In genomic region chr11:5620606-5621521, GRCh38 we compare ENCODE assay signal across 10 cellular contexts. TPM values are rescaled to one million over a fixed set of nuclear protein-coding genes. Genes with fewer than 3 reads are reported as not detected.
DNase-seq lines count a peak whose midpoint lies in the region; ATAC-seq, FAIRE-seq and TF ChIP-seq lines count a peak whose summit lies in the region.
"Had no signal": no experiment of that assay in that cellular context is flagged by ENCODE, and none has a peak within 500 bp of the region (broad histone marks: within the 10 kb centered on the region; RNA-seq: fewer than 3 reads in every experiment).

No MANE protein-coding gene starts in this region.

- ATAC-seq in Panc1 (peak; percentile 78), pancreas (peak; percentile 57 to 73 (median 72)), GM18909 (IDR thresholded peaks at IDR 0.05; ENCODE audit: poor library complexity, unreplicated experiment) (no peak), GM18517 (IDR thresholded peaks at IDR 0.05; ENCODE audit: unreplicated experiment) (no peak)

- DNase-seq in Daoy (ENCODE audit: low read depth) (peak; percentile 49), Panc1 (ENCODE audit: low read depth, low spot score) (peak; percentile 76), fibroblast of the aortic adventitia (ENCODE audit: low read depth) (peak; percentile 92), pancreas (peak in 1 of 6 donors; percentile 31), GM20000 (ENCODE audit: low spot score) (no peak), Peyer's patch (no peak)
- DNase-seq: activated naive CD4-positive, alpha-beta T cell; stimulated activated CD4-positive, alpha-beta T cell treated with anti-CD3 and anti-CD28 coated beads, Interleukin-4, amount 100 ng/mL, for 24 hours had no signal

- H3K27me3 ChIP-seq in Panc1 (ENCODE audit: control insufficient read depth, insufficient read depth, low read length) (no peaks in the 10 kb centered on the region), pancreas (no peaks in the 10 kb centered on the region), Peyer's patch (no peaks in the 10 kb centered on the region)

- in situ Hi-C loops in Panc1 (cut with HindIII; ENCODE audit: low pct_unique_long_range_greater_than_20kb, low sequenced_read_pairs), result no loop called here

- H3K27ac ChIP-seq in Panc1 (ENCODE audit: low read length) (peak overlapping the region; percentile 67; the same call in 1 of the 2 replicates), pancreas (peak overlapping the region in 1 of 4 donors; percentile 8), Peyer's patch (peak overlapping the region in 2 of 4 donors; percentile 1 to 41)

- peak overlapping the region in 1 of 2 experiments; percentile 34; a peak in 2 of 4 replicates for H3K4me3 ChIP-seq in Panc1 (ENCODE audit: low read depth in 2 of 2, low read length in 2 of 2)
- peak overlapping the region; percentile 39 for H3K4me3 ChIP-seq in fibroblast of the aortic adventitia (ENCODE audit: low read depth, low read length)
- no peak overlapping the region for H3K4me3 ChIP-seq in pancreas
- H3K4me3 ChIP-seq in Peyer's patch, result no peak overlapping the region

- H3K9me3 ChIP-seq in Panc1 (ENCODE audit: control insufficient read depth, insufficient read depth, low read depth, low read length) (no peaks in the 10 kb centered on the region), pancreas (no peaks in the 10 kb centered on the region), Peyer's patch (no peaks in the 10 kb centered on the region)

- H3K4me1 ChIP-seq in Panc1 (ENCODE audit: control insufficient read depth, insufficient read depth, low read length) (peaks cover 16% of the 10 kb centered on the region), pancreas (peaks cover 0 to 29% (median 0%) of the 10 kb centered on the region in 3 donors), Peyer's patch (peaks cover 0 to 31% (median 4%) of the 10 kb centered on the region in 4 donors)

- POLR2A ChIA-PET in Panc1 (lab: Charles Lee), result no interaction called here

- H3K36me3 ChIP-seq in Panc1 (ENCODE audit: control insufficient read depth, insufficient read depth, low read length) (no peaks in the 10 kb centered on the region), pancreas (no peaks in the 10 kb centered on the region), Peyer's patch (no peaks in the 10 kb centered on the region)

- BruUV-seq in Panc1 (replicated peaks; lab: Mats Ljungman, UMichigan), result no TSS peak

- CTCF ChIA-PET in Panc1 (lab: Charles Lee), result no interaction called here

- TF ChIP-seq CTCF in Panc1 (IDR thresholded peaks at IDR 0.05) (no peak), fibroblast of the aortic adventitia (IDR thresholded peaks at IDR 0.05; ENCODE audit: insufficient read depth, low read length) (no peak), pancreas (IDR thresholded peaks at IDR 0.05) (no peak), GM20000 (IDR thresholded peaks at IDR 0.05; ENCODE audit: extremely low read depth, missing control alignments) (no peak), Peyer's patch (IDR thresholded peaks at IDR 0.05) (no peak)

- no peak for FAIRE-seq in pancreas (lab: Jason Lieb, UNC)

- 32 to 45% methylated on average over 3 of the region's 3 CpGs for WGBS in pancreas, 2 donors

- TF ChIP-seq POLR2A in Peyer's patch (IDR thresholded peaks at IDR 0.05), result no peak

- intact Hi-C loops in Panc1 (cut with micrococcal nuclease; ENCODE audit: unreplicated experiment) (no loop called here), pancreas (cut with DNase I) (no loop called here)

RNA-seq across cellular contexts. Expression of gene TRIM34, which starts 3.9 kb away (rescaled TPM):
- total RNA-seq in Daoy (2014; rRNA removed; shearing (Covaris generic)), result 0.63 and 2.7 TPM in 2 replicates
- total RNA-seq in Panc1 (2021; ENCODE audit: unreplicated experiment) (1.5 TPM), fibroblast of the aortic adventitia (ENCODE audit: low replicate concordance) (15.5 and 41.0 TPM in 2 replicates), pancreas (1 to 10 TPM in 4 of 6 donors, under 1 TPM in 2; 0.54 to 5.6 (median 1.6) TPM), Peyer's patch (10 to 100 TPM in 3 of 4 donors, 1 to 10 TPM in 1; 6.7 to 14.9 (median 11.0) TPM)
- polyA plus RNA-seq in Panc1 (2012; ENCODE audit: insufficient read length), result 2.7 TPM
- polyA plus RNA-seq in pancreas, result 1 to 10 TPM; 1.6 to 3.2 TPM

RNA-seq across cellular contexts. Expression of gene TRIM6, which starts 24.4 kb away (rescaled TPM):
- 2.6 and 3.6 TPM in 2 replicates for total RNA-seq in Daoy (2014; rRNA removed; shearing (Covaris generic))
- total RNA-seq in Panc1 (2021; ENCODE audit: unreplicated experiment) (53.8 TPM), fibroblast of the aortic adventitia (ENCODE audit: low replicate concordance) (4.7 and 5.3 TPM in 2 replicates), pancreas (1 to 10 TPM in 4 of 6 donors, under 1 TPM in 2; 0.76 to 1.7 (median 1.4) TPM), Peyer's patch (1 to 10 TPM in 3 of 4 donors, under 1 TPM in 1; 0.53 to 3.3 (median 1.3) TPM)
- polyA plus RNA-seq in Panc1 (2012; ENCODE audit: insufficient read length), result 23.2 TPM
- 1 to 10 TPM; 1.1 to 1.7 TPM for polyA plus RNA-seq in pancreas

RNA-seq across cellular contexts. Expression of gene OR52B6, which starts 40.2 kb away (rescaled TPM):
- not detected in 2 replicates for total RNA-seq in Daoy (2014; rRNA removed; shearing (Covaris generic))
- total RNA-seq in Panc1 (2021; ENCODE audit: unreplicated experiment), result not detected
- polyA plus RNA-seq in Panc1 (2012; ENCODE audit: insufficient read length), result not detected
- total RNA-seq in fibroblast of the aortic adventitia (ENCODE audit: low replicate concordance), result not detected in 2 replicates
- total RNA-seq in pancreas, result not detected
- not detected for polyA plus RNA-seq in pancreas
- not detected for total RNA-seq in Peyer's patch

Comparison
In these comparisons a context has a peak if more than half of its experiments do, and no peak if none do; other contexts are left out.
1. DNase-seq: peak in Daoy (single experiment), Panc1 (single experiment) and fibroblast of the aortic adventitia (single experiment); none in GM20000 (single experiment) and Peyer's patch (0 of 3).
2. ATAC-seq: peak in Panc1 (single experiment) and pancreas (4 of 4); none in GM18909 (single experiment) and GM18517 (single experiment).